ENCODE assay signal across 2 cellular contexts in genomic region chr3:48931944-48932580, GRCh38.
TF ChIP-seq lines count a peak whose summit lies in the region.

No MANE protein-coding gene starts in this region.

TF ChIP-seq in SK-N-SH, 30 proteins besides CTCF, POLR2A, EP300 and RAD21:
- TF ChIP-seq RXRA (IDR thresholded peaks at IDR 0.05; ENCODE audit: borderline replicate concordance, low read depth): no peak
- no peak for TF ChIP-seq CHD2 (IDR thresholded peaks at IDR 0.05; ENCODE audit: low read length, partially characterized antibody)
- TF ChIP-seq REST (IDR thresholded peaks at IDR 0.05; ENCODE audit: low read depth, low read length): no peak
- no peak for TF ChIP-seq EZH2phosphoT487 (IDR thresholded peaks at IDR 0.05; ENCODE audit: borderline replicate concordance, low read depth)
- TF ChIP-seq, protein P1, sequence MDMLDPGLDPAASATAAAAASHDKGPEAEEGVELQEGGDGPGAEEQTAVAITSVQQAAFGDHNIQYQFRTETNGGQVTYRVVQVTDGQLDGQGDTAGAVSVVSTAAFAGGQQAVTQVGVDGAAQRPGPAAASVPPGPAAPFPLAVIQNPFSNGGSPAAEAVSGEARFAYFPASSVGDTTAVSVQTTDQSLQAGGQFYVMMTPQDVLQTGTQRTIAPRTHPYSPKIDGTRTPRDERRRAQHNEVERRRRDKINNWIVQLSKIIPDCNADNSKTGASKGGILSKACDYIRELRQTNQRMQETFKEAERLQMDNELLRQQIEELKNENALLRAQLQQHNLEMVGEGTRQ (IDR thresholded peaks at IDR 0.05; ENCODE audit: borderline replicate concordance, low read depth, low read length): no peak

TF ChIP-seq in SK-N-SH treated with all-trans-retinoic acid at 6 μM for 48 hours, 23 proteins besides CTCF, POLR2A, EP300 and RAD21:
- TF ChIP-seq ZC3H10 (CRISPR knock-in tag; IDR thresholded peaks at IDR 0.05) (no peak), SNAI2 (CRISPR knock-in tag; IDR thresholded peaks at IDR 0.05) (no peak), OSR1 (CRISPR knock-in tag; IDR thresholded peaks at IDR 0.05) (no peak), ZFP30 (CRISPR knock-in tag; IDR thresholded peaks at IDR 0.05) (no peak), CREB5 (CRISPR knock-in tag; IDR thresholded peaks at IDR 0.05; ENCODE audit: low read depth) (no peak), ZNF565 (CRISPR knock-in tag; conservative IDR thresholded peaks at IDR 0.05; ENCODE audit: low read depth) (no peak), ISL1 (CRISPR knock-in tag; IDR thresholded peaks at IDR 0.05) (no peak), ZFP3 (CRISPR knock-in tag; IDR thresholded peaks at IDR 0.05) (no peak), PPARA (CRISPR knock-in tag; IDR thresholded peaks at IDR 0.05; ENCODE audit: borderline replicate concordance) (no peak), RARB (CRISPR knock-in tag; IDR thresholded peaks at IDR 0.05) (no peak), TOX (CRISPR knock-in tag; IDR thresholded peaks at IDR 0.05; ENCODE audit: borderline replicate concordance) (no peak), CSDC2 (CRISPR knock-in tag; IDR thresholded peaks at IDR 0.05) (no peak)
TF ChIP-seq in SK-N-SH treated with all-trans-retinoic acid at 6 μM for 48 hours: peak in this region for 0.
